ENCODE assay signal across 26 cellular contexts in the genomic region with DNA sequence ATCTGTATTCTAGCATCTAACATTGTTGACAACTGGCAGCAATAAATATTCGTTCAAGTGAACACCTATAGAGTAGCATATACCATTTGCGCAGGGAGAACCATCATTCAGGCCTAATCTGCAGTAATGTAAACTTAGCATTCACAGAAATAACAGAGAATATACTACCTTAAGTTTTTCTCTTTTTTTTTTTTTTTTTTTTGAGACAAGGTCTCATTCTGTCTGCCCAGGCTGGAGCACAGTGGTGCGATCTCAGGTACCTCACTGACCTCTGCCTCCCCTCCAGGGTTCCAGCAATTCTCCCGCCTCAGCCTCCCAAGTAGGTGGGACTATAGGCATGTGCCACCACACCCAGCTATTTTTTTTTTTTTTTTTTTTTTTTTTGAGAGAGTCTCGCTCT. TPM values are rescaled to one million over a fixed set of nuclear protein-coding genes. Genes with fewer than 3 reads are reported as not detected.
A peak's percentile ranks its signal among the peaks of the same experiment; 100 is the strongest.
DNase-seq lines count a peak whose midpoint lies in the region; ATAC-seq, FAIRE-seq and TF ChIP-seq lines count a peak whose summit lies in the region.
"Had no signal": no experiment of that assay in that cellular context is flagged by ENCODE, and none has a peak within 500 bp of the region (broad histone marks: within the 10 kb centered on the region; RNA-seq: fewer than 3 reads in every experiment).

No MANE protein-coding gene starts in this region.

- H3K27me3 Mint-ChIP-seq in chondrocyte (ENCODE audit: low read depth) (no peaks in the 10 kb centered on the region), osteocyte (ENCODE audit: unreplicated experiment) (no peaks in the 10 kb centered on the region)
- H3K27me3 Mint-ChIP-seq: CD8-positive, alpha-beta memory T cell had no signal

- dilution Hi-C loops in mammary epithelial cell (cut with HindIII; ENCODE audit: low sequenced_read_pairs): no loop called here

- H3K27ac Mint-ChIP-seq in chondrocyte (ENCODE audit: unreplicated experiment): peak overlapping the region; percentile 82
- peak overlapping the region; percentile 58 for H3K27ac Mint-ChIP-seq in osteocyte (ENCODE audit: unreplicated experiment)

- TF ChIP-seq EP300 in SK-N-SH (IDR thresholded peaks at IDR 0.05; ENCODE audit: borderline replicate concordance in 1 of 2, low read depth in 1 of 2, low read length in 1 of 2): no peak

- H3K27ac ChIP-seq in SK-N-SH (ENCODE audit: low read depth in 2 of 2, low read length in 1 of 2): no peak overlapping the region
- no peak overlapping the region for H3K27ac ChIP-seq in mammary epithelial cell (ENCODE audit: insufficient read depth, low read depth, low read length)
- H3K27ac ChIP-seq in kidney (ENCODE audit: low read depth in 2 of 2, low read length in 2 of 2): no peak overlapping the region
- H3K27ac ChIP-seq: C4-2B, Peyer's patch, SJCRH30 had no signal

- no peak for FAIRE-seq in kidney (lab: Jason Lieb, UNC)
- FAIRE-seq: G401.6, GM18507 had no signal

- H3K27me3 ChIP-seq in SK-N-SH (ENCODE audit: insufficient read depth) (no peaks in the 10 kb centered on the region), mammary epithelial cell (ENCODE audit: insufficient read depth, low read length) (no peaks in the 10 kb centered on the region)
- H3K27me3 ChIP-seq: Peyer's patch, SJCRH30 had no signal

- H3K79me2 ChIP-seq in SK-N-SH (ENCODE audit: insufficient read depth) (peaks cover 97% of the 10 kb centered on the region), mammary epithelial cell (ENCODE audit: insufficient read depth, low read length) (peaks cover 95% of the 10 kb centered on the region)

- H3K9ac ChIP-seq in SK-N-SH (no peak overlapping the region), mammary epithelial cell (ENCODE audit: insufficient read depth, low read length) (no peak overlapping the region), kidney (ENCODE audit: low read length in 2 of 2) (no peak overlapping the region)

- H3K9me3 Mint-ChIP-seq in chondrocyte (ENCODE audit: low read depth): no peaks in the 10 kb centered on the region
- no peaks in the 10 kb centered on the region for H3K9me3 Mint-ChIP-seq in osteocyte (ENCODE audit: unreplicated experiment)
- H3K9me3 Mint-ChIP-seq: CD8-positive, alpha-beta memory T cell had no signal

- no peaks in the 10 kb centered on the region for H3F3A ChIP-seq in SK-N-SH (replicated peaks; ENCODE audit: insufficient read depth)

- TF ChIP-seq RAD21 in SK-N-SH (IDR thresholded peaks at IDR 0.05; ENCODE audit: low read length): no peak

- H3K4me2 ChIP-seq in SK-N-SH (no peak overlapping the region), mammary epithelial cell (ENCODE audit: insufficient read depth, low read depth, low read length) (no peak overlapping the region)

- no TSS peak for BruUV-seq in mammary epithelial cell (replicated peaks; lab: Mats Ljungman, UMichigan)

- peaks cover 61% of the 10 kb centered on the region for H3K4me1 Mint-ChIP-seq in chondrocyte (ENCODE audit: low read depth)
- H3K4me1 Mint-ChIP-seq in osteocyte (ENCODE audit: unreplicated experiment): peaks cover 42% of the 10 kb centered on the region

- H3K36me3 Mint-ChIP-seq in chondrocyte (ENCODE audit: low read depth): peaks cover 8% of the 10 kb centered on the region
- peaks cover 5% of the 10 kb centered on the region for H3K36me3 Mint-ChIP-seq in osteocyte (ENCODE audit: unreplicated experiment)

- TF ChIP-seq CTCF in chondrocyte (IDR thresholded peaks at IDR 0.05) (no peak), osteocyte (IDR thresholded peaks at IDR 0.05) (no peak), SK-N-SH (IDR thresholded peaks at IDR 0.05) (no peak), mammary epithelial cell (conservative IDR thresholded peaks at IDR 0.05 in 1 of 2, IDR thresholded peaks at IDR 0.05 in 1 of 2; ENCODE audit: extremely low read depth in 1 of 2, insufficient read depth in 1 of 2, low read depth in 1 of 2, low read length in 2 of 2) (no peak), kidney (IDR thresholded peaks at IDR 0.05; ENCODE audit: borderline replicate concordance, extremely low read depth, insufficient read depth) (no peak)

- peaks cover 40% of the 10 kb centered on the region for H4K20me1 ChIP-seq in SK-N-SH (ENCODE audit: insufficient read depth)
- H4K20me1 ChIP-seq in mammary epithelial cell (ENCODE audit: insufficient read depth, low read length): peaks cover 13% of the 10 kb centered on the region

- H3K9me3 ChIP-seq in SK-N-SH (no peaks in the 10 kb centered on the region), mammary epithelial cell (replicated peaks; ENCODE audit: insufficient read depth, low read length) (no peaks in the 10 kb centered on the region), kidney (ENCODE audit: control insufficient read depth in 1 of 2, low read length in 2 of 2) (no peaks in the 10 kb centered on the region)
- H3K9me3 ChIP-seq: Peyer's patch, SJCRH30 had no signal

- H3K4me3 Mint-ChIP-seq in chondrocyte (ENCODE audit: unreplicated experiment) (no peak overlapping the region), osteocyte (ENCODE audit: unreplicated experiment) (no peak overlapping the region)
- H3K4me3 Mint-ChIP-seq: CD8-positive, alpha-beta memory T cell had no signal

- 91% methylated on average over 5 of the region's 5 CpGs for WGBS in SK-N-SH (ENCODE audit: low lambda C conversion rate)
- 94% methylated on average over 4 of the region's 5 CpGs for WGBS in mammary epithelial cell (ENCODE audit: low coverage, missing lambda C conversion rate)

- in situ Hi-C loops in mammary epithelial cell (cut with MboI; ENCODE audit: low sequenced_read_pairs in 2 of 2): no loop called here

- no peak overlapping the region for H3K4me3 ChIP-seq in SK-N-SH (ENCODE audit: low read depth in 2 of 2, low read length in 1 of 2)
- no peak overlapping the region for H3K4me3 ChIP-seq in mammary epithelial cell (replicated peaks in 1 of 3; ENCODE audit: insufficient read depth in 1 of 3, low read depth in 2 of 3, low read length in 3 of 3)
- no peak overlapping the region for H3K4me3 ChIP-seq in kidney (ENCODE audit: low read length in 2 of 2)
- H3K4me3 ChIP-seq: Peyer's patch, SJCRH30 had no signal

- POLR2A ChIA-PET in SK-N-SH (lab: Yijun Ruan, JAX): no interaction called here

- ATAC-seq in sciatic nerve: no peak

- CTCF ChIA-PET in SK-N-SH (lab: Yijun Ruan, JAX): no interaction called here
- CTCF ChIA-PET in mammary epithelial cell (lab: Charles Lee; ENCODE audit: low non-redundant PET): no interaction called here

- H3K36me3 ChIP-seq in SK-N-SH (replicated peaks in 1 of 2; ENCODE audit: control insufficient read depth in 1 of 2, insufficient read depth in 2 of 2, low read length in 1 of 2) (peaks cover 0 to 15% of the 10 kb centered on the region in 2 experiments), mammary epithelial cell (ENCODE audit: insufficient read depth, low read length) (peaks cover 11% of the 10 kb centered on the region), kidney (ENCODE audit: control insufficient read depth in 1 of 2, insufficient read depth in 2 of 2, low read length in 2 of 2) (no peaks in the 10 kb centered on the region)
- H3K36me3 ChIP-seq: Peyer's patch had no signal

- DNase-seq in activated effector memory CD4-positive, alpha-beta T cell treated with anti-CD3 and anti-CD28 coated beads, Interleukin-2, amount 50 U/mL, for 16 hours: peak; percentile 2
- no peak for DNase-seq in activated effector memory CD4-positive, alpha-beta T cell treated with Interleukin-2 at 50 U/mL for 16 hours
- DNase-seq in chondrocyte (ENCODE audit: low spot score) (no peak), osteocyte (ENCODE audit: extremely low spot score, unreplicated experiment) (no peak), SK-N-SH (no peak), sciatic nerve (ENCODE audit: low spot score) (no peak), mammary epithelial cell (no peak), kidney (no peak)
- DNase-seq: 8988T; CD8-positive, alpha-beta memory T cell; GOT3; HCEC 1CT; IMR-90; Karpas-422; MV-4-11; NCI-H1105 treated with DMSO at 0.1 percent for 48 hours; NCI-H2029 treated with DMSO at 0.1 percent for 48 hours; NCI-H226; NCI-H510A treated with DMSO at 0.1 percent for 48 hours; NCI-H774; NK-92 treated with Interleukin-12 subunit alpha and Interleukin-12 subunit beta, amount 100 ng/mL, for 24 hours; Peyer's patch; SJCRH30 had no signal

- H3K4me1 ChIP-seq in SK-N-SH (ENCODE audit: control insufficient read depth in 1 of 2, insufficient read depth in 2 of 2, low read depth in 1 of 2, low read length in 1 of 2) (no peaks in the 10 kb centered on the region), mammary epithelial cell (ENCODE audit: insufficient read depth, low read length) (peaks cover under 1% of the 10 kb centered on the region), kidney (ENCODE audit: control insufficient read depth in 1 of 2, insufficient read depth in 1 of 2, low read depth in 1 of 2, low read length in 2 of 2) (no peaks in the 10 kb centered on the region)
- H3K4me1 ChIP-seq: Peyer's patch, SJCRH30 had no signal

- intact Hi-C loops in sciatic nerve (cut with DNase I): loop anchor here (10.0 kb wide), 1 partner anchor 518 kb away; no protein-coding TSS in a partner anchor
- intact Hi-C loops in mammary epithelial cell (cut with micrococcal nuclease): no loop called here
- intact Hi-C loops in kidney (cut with DNase I): no loop called here

- H2AFZ ChIP-seq in SK-N-SH (ENCODE audit: low read depth) (no peak overlapping the region), mammary epithelial cell (ENCODE audit: low read depth, low read length) (no peak overlapping the region)

- no peaks in the 10 kb centered on the region for H3K9me2 ChIP-seq in SK-N-SH

TF ChIP-seq in SK-N-SH, 30 proteins besides CTCF, POLR2A, EP300 and RAD21:
- TF ChIP-seq, protein P1, sequence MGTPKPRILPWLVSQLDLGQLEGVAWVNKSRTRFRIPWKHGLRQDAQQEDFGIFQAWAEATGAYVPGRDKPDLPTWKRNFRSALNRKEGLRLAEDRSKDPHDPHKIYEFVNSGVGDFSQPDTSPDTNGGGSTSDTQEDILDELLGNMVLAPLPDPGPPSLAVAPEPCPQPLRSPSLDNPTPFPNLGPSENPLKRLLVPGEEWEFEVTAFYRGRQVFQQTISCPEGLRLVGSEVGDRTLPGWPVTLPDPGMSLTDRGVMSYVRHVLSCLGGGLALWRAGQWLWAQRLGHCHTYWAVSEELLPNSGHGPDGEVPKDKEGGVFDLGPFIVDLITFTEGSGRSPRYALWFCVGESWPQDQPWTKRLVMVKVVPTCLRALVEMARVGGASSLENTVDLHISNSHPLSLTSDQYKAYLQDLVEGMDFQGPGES (IDR thresholded peaks at IDR 0.05; ENCODE audit: low read depth, low read length): no peak
- TF ChIP-seq YY1 (IDR thresholded peaks at IDR 0.05; ENCODE audit: low read depth): no peak
- no peak for TF ChIP-seq ELF1 (IDR thresholded peaks at IDR 0.05)
- no peak for TF ChIP-seq POLR2AphosphoS5 (IDR thresholded peaks at IDR 0.05; ENCODE audit: low read depth, low read length)
- TF ChIP-seq RCOR1 (IDR thresholded peaks at IDR 0.05; ENCODE audit: low read length): no peak
TF ChIP-seq in SK-N-SH: peak in this region for 0.

RNA-seq across cellular contexts. Expression of a gene that starts 12.1 kb away (rescaled TPM):
- 53.9 to 63.0 TPM (median 56.3 TPM) in 3 replicates for total RNA-seq in chondrocyte
- 39.9 and 40.6 TPM in 2 replicates for total RNA-seq in osteocyte
- polyA plus RNA-seq in SK-N-SH (2012; rRNA removed): 12.8 and 15.8 TPM in 2 replicates
- 7.5 and 10.1 TPM in 2 replicates for polyA plus RNA-seq in SK-N-SH (2012; cell fraction: cytosol; rRNA removed)
- 29.3 and 33.1 TPM in 2 replicates for polyA plus RNA-seq in SK-N-SH (2012; cell fraction: nucleus; rRNA removed)
- total RNA-seq in sciatic nerve: 54.0 TPM
- 10 to 100 TPM; 28.5 to 47.0 TPM for total RNA-seq in mammary epithelial cell
- polyA plus RNA-seq in mammary epithelial cell: 20.7 TPM
- polyA minus RNA-seq in mammary epithelial cell: 51.9 TPM
- total RNA-seq in kidney: 33.1 TPM
- polyA plus RNA-seq in kidney (ENCODE audit: insufficient read depth, low read depth, low replicate concordance): 11.0 TPM
